In the genomic region with DNA sequence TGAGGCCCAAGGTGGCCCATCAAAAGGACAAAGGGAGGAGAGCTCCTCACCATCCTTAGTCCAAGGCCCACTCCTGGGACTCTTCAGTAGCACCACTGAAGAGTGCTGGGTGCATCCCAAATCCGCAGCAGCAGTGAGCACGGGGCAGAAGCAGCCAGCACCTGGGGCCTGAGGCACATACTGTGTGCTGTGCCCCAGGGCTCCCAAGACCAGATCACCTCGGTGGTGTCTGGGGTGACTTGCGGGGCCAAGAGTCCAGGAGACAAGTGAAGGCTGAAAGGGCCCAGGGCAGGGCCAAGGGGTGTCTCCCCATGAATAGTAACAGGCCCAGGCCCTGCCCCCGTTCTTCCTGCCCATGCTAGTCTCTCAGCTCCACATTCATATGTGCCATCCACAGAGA, we compare ENCODE assay signal across 30 cellular contexts.
"Had no signal": no experiment of that assay in that cellular context is flagged by ENCODE, and none has a peak within 500 bp of the region (broad histone marks: within the 10 kb centered on the region; RNA-seq: fewer than 3 reads in every experiment).

No MANE protein-coding gene starts in this region.

- H3K4me1 ChIP-seq: foreskin keratinocyte, left lung, prostate gland, sigmoid colon, tibial artery had no signal

- FAIRE-seq: small intestine had no signal

- H3K36me3 Mint-ChIP-seq: activated naive CD4-positive, alpha-beta T cell treated with anti-CD3 and anti-CD28 coated beads, Interleukin-2, amount 50 U/mL, for 24 hours; natural killer cell treated with Interleukin-12 subunit alpha and Interleukin-12 subunit beta and Interleukin-15 and Interleukin-18, amount 100 ng/mL, for 72 hours; T-cell had no signal

- H3K4me3 ChIP-seq: esophagus muscularis mucosa, heart right ventricle, left lung, lung, mucosa of descending colon, prostate gland, sigmoid colon, suprapubic skin, tibial artery had no signal

- H3K27ac ChIP-seq: esophagus muscularis mucosa, foreskin keratinocyte, heart right ventricle, left lung, prostate gland, sigmoid colon, suprapubic skin, tibial artery, VCaP had no signal

- H3K4me1 Mint-ChIP-seq: activated naive CD8-positive, alpha-beta T cell treated with anti-CD3 and anti-CD28 coated beads, Interleukin-2, amount 50 U/mL, for 24 hours had no signal

- H3K27me3 Mint-ChIP-seq: activated naive CD4-positive, alpha-beta T cell treated with anti-CD3 and anti-CD28 coated beads, Interleukin-2, amount 50 U/mL, for 24 hours had no signal

- DNase-seq: activated CD4-positive, alpha-beta T cell treated with anti-CD3 and anti-CD28 coated beads for 4 hours; activated CD4-positive, alpha-beta T cell treated with anti-CD3 and anti-CD28 coated beads, Interleukin-2, amount 50 U/mL, for 4 hours; activated CD8-positive, alpha-beta memory T cell treated with anti-CD3 and anti-CD28 coated beads, Interleukin-2, amount 50 U/mL, for 48 hours; activated naive CD8-positive, alpha-beta T cell treated with anti-CD3 and anti-CD28 coated beads, Interleukin-2, amount 50 U/mL, for 24 hours; activated T-cell treated with anti-CD3 and anti-CD28 coated beads, Interleukin-2, amount 50 U/mL, for 24 hours; amygdala; central memory CD4-positive, alpha-beta T cell; endodermal cell; foreskin keratinocyte; heart right ventricle; mucosa of descending colon; retina; sigmoid colon; small intestine; stimulated activated CD4-positive, alpha-beta T cell treated with anti-CD3 and anti-CD28 coated beads, Interleukin-1b, Interleukin-23, amount 100 ng/mL, for 48 hours; stimulated activated CD4-positive, alpha-beta T cell treated with anti-CD3 and anti-CD28 coated beads, Interleukin-4, amount 100 ng/mL, for 4 hours; stimulated activated CD8-positive, alpha-beta memory T cell treated with anti-CD3 and anti-CD28 coated beads, Interleukin-4, amount 100 ng/mL, for 48 hours; stimulated activated naive CD4-positive, alpha-beta T cell; T-cell; tibial artery had no signal

- H3K36me3 ChIP-seq: esophagus muscularis mucosa, heart right ventricle, left lung, prostate gland, sigmoid colon, suprapubic skin, tibial artery had no signal

- H3K9me3 Mint-ChIP-seq: activated naive CD4-positive, alpha-beta T cell treated with anti-CD3 and anti-CD28 coated beads, Interleukin-2, amount 50 U/mL, for 24 hours; activated naive CD8-positive, alpha-beta T cell treated with anti-CD3 and anti-CD28 coated beads, Interleukin-2, amount 50 U/mL, for 24 hours; activated T-cell treated with anti-CD3 and anti-CD28 coated beads, Interleukin-2, amount 50 U/mL, for 24 hours; dendritic cell treated with granulocyte-macrophage colony-stimulating factor and Interleukin-4, amounts not matched to agents 40 ng/mL and 50 ng/mL, for 4 days; natural killer cell treated with Interleukin-12 subunit alpha and Interleukin-12 subunit beta and Interleukin-15 and Interleukin-18, amount 100 ng/mL, for 72 hours; T-cell; T-helper 2 cell treated with Interferon-gamma antibody and Interleukin-4, amounts not matched to agents 5 μg/mL and 100 μg/mL, for 36 hours had no signal

- H3K27ac Mint-ChIP-seq: activated naive CD4-positive, alpha-beta T cell treated with anti-CD3 and anti-CD28 coated beads, Interleukin-2, amount 50 U/mL, for 24 hours; activated naive CD8-positive, alpha-beta T cell treated with anti-CD3 and anti-CD28 coated beads, Interleukin-2, amount 50 U/mL, for 24 hours; activated T-cell treated with anti-CD3 and anti-CD28 coated beads, Interleukin-2, amount 50 U/mL, for 24 hours; endodermal cell; natural killer cell treated with Interleukin-12 subunit alpha and Interleukin-12 subunit beta and Interleukin-15 and Interleukin-18, amount 100 ng/mL, for 72 hours; T-cell; T-helper 2 cell treated with Interferon-gamma antibody and Interleukin-4, amounts not matched to agents 5 μg/mL and 100 μg/mL, for 36 hours had no signal

- H3K4me3 Mint-ChIP-seq: activated naive CD4-positive, alpha-beta T cell treated with anti-CD3 and anti-CD28 coated beads, Interleukin-2, amount 50 U/mL, for 24 hours; activated naive CD8-positive, alpha-beta T cell treated with anti-CD3 and anti-CD28 coated beads, Interleukin-2, amount 50 U/mL, for 24 hours; activated T-cell treated with anti-CD3 and anti-CD28 coated beads, Interleukin-2, amount 50 U/mL, for 24 hours; dendritic cell treated with granulocyte-macrophage colony-stimulating factor and Interleukin-4, amounts not matched to agents 40 ng/mL and 50 ng/mL, for 4 days; endodermal cell; natural killer cell treated with Interleukin-12 subunit alpha and Interleukin-12 subunit beta and Interleukin-15 and Interleukin-18, amount 100 ng/mL, for 72 hours; T-cell; T-helper 2 cell treated with Interferon-gamma antibody and Interleukin-4, amounts not matched to agents 5 μg/mL and 100 μg/mL, for 36 hours had no signal

- ATAC-seq: activated naive CD8-positive, alpha-beta T cell treated with anti-CD3 and anti-CD28 coated beads, Interleukin-2, amount 50 U/mL, for 24 hours; foreskin keratinocyte; left lung; mucosa of descending colon; T-cell had no signal

- H3K27me3 ChIP-seq: left lung, sigmoid colon, suprapubic skin had no signal

- H3K9me3 ChIP-seq: esophagus muscularis mucosa, heart right ventricle, left lung, mucosa of descending colon, prostate gland, sigmoid colon, suprapubic skin, tibial artery had no signal
